Comparison of ENCODE assay signal across 8 cellular contexts in the genomic region with DNA sequence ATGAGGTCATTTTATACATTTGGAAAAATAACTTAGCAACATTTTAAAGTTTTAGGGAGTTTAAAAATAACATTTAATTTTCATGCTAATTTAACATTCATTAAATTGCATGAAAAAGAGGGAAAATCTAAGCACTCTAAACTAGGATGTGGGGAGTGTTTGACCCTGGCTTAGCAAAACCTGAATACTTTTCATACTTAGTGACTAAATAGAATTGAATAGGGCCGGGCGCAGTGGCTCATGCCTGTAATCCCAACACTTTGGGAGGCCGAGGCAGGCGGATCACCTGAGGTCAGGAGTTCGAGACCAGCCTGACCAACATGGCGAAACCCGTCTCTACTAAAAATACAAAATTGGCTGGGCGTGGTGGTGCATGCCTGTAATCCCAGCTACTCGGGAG. TPM values are rescaled to one million over a fixed set of nuclear protein-coding genes. Genes with fewer than 3 reads are reported as not detected.
A peak's percentile ranks its signal among the peaks of the same experiment; 100 is the strongest.
DNase-seq lines count a peak whose midpoint lies in the region; ATAC-seq and TF ChIP-seq lines count a peak whose summit lies in the region.
"Not testable (repeated sequence)": the region's sequence is repeated elsewhere in the genome, so short reads cannot be mapped to it uniquely, and the experiment has no call there.

No MANE protein-coding gene starts in this region.

- peak overlapping the region; percentile 82; the same call in 1 of the 2 replicates for H3K4me2 ChIP-seq in BLaER1
- peak overlapping the region; percentile 98 for H3K4me2 ChIP-seq in Karpas-422 (ENCODE audit: low read depth, low read length, poor library complexity, severe bottlenecking)
- peak overlapping the region; percentile 87 for H3K4me2 ChIP-seq in skeletal muscle satellite cell (ENCODE audit: low read length)

- not testable (repeated sequence) for H3K27ac Mint-ChIP-seq in effector memory CD8-positive, alpha-beta T cell; natural killer cell treated with Interleukin-12 subunit alpha and Interleukin-12 subunit beta and Interleukin-15 and Interleukin-18, amount 100 ng/mL, for 72 hours

- peak overlapping the region; percentile 89 to 100 for H3K4me3 Mint-ChIP-seq in effector memory CD8-positive, alpha-beta T cell
- peak overlapping the region; percentile 96 for H3K4me3 Mint-ChIP-seq in natural killer cell treated with Interleukin-12 subunit alpha and Interleukin-12 subunit beta and Interleukin-15 and Interleukin-18, amount 100 ng/mL, for 72 hours

- peaks cover 14% of the 10 kb centered on the region for H3K4me1 ChIP-seq in BLaER1
- H3K4me1 ChIP-seq in Karpas-422 (ENCODE audit: low read length): peaks cover 81% of the 10 kb centered on the region
- peaks cover 10 to 19% of the 10 kb centered on the region in 2 donors for H3K4me1 ChIP-seq in adrenal gland (replicated peaks in 1 of 2)
- peaks cover 50% of the 10 kb centered on the region for H3K4me1 ChIP-seq in left ventricle myocardium inferior
- peaks cover 13% of the 10 kb centered on the region for H3K4me1 ChIP-seq in skeletal muscle satellite cell (ENCODE audit: control insufficient read depth, insufficient read depth, low read length)
- H3K4me1 ChIP-seq in uterus: not testable (repeated sequence)

- not testable (repeated sequence) for H3K27ac ChIP-seq in BLaER1; left ventricle myocardium inferior (replicated peaks)
- peak overlapping the region; percentile 87; the same call in 1 of the 2 replicates for H3K27ac ChIP-seq in Karpas-422 (ENCODE audit: low read length)
- H3K27ac ChIP-seq in adrenal gland: peak overlapping the region in 3 of 5 donors; percentile 93 to 97 (median 95)
- H3K27ac ChIP-seq in uterus: peak overlapping the region; percentile 92

- H3K27me3 Mint-ChIP-seq in effector memory CD8-positive, alpha-beta T cell; natural killer cell treated with Interleukin-12 subunit alpha and Interleukin-12 subunit beta and Interleukin-15 and Interleukin-18, amount 100 ng/mL, for 72 hours: not testable (repeated sequence)

- not testable (repeated sequence) for H3K9me3 Mint-ChIP-seq in effector memory CD8-positive, alpha-beta T cell; natural killer cell treated with Interleukin-12 subunit alpha and Interleukin-12 subunit beta and Interleukin-15 and Interleukin-18, amount 100 ng/mL, for 72 hours

- not testable (repeated sequence) for H3K36me3 Mint-ChIP-seq in effector memory CD8-positive, alpha-beta T cell (ENCODE audit: insufficient read depth); natural killer cell treated with Interleukin-12 subunit alpha and Interleukin-12 subunit beta and Interleukin-15 and Interleukin-18, amount 100 ng/mL, for 72 hours

- not testable (repeated sequence) for DNase-seq in Karpas-422; adrenal gland; effector memory CD8-positive, alpha-beta T cell; left ventricle myocardium inferior; natural killer cell treated with Interleukin-12 subunit alpha and Interleukin-12 subunit beta and Interleukin-15 and Interleukin-18, amount 100 ng/mL, for 72 hours (ENCODE audit: low spot score); uterus

- H3K4me3 ChIP-seq in BLaER1: not testable (repeated sequence)
- peak overlapping the region; percentile 86 for H3K4me3 ChIP-seq in Karpas-422 (ENCODE audit: low read length)
- H3K4me3 ChIP-seq in adrenal gland: peak overlapping the region in 1 of 4 donors; percentile 61
- peak overlapping the region; percentile 72 for H3K4me3 ChIP-seq in left ventricle myocardium inferior
- H3K4me3 ChIP-seq in skeletal muscle satellite cell (ENCODE audit: low read length): peak overlapping the region; percentile 79
- peak overlapping the region; percentile 43 to 53 for H3K4me3 ChIP-seq in uterus

- H3K9me3 ChIP-seq in BLaER1; Karpas-422 (ENCODE audit: low read length); adrenal gland (replicated peaks in 1 of 3); left ventricle myocardium inferior (replicated peaks); skeletal muscle satellite cell (replicated peaks; ENCODE audit: low read length); uterus: not testable (repeated sequence)

- 80 to 91% (median 90%) methylated on average over 8 to 9 of the region's 9 CpGs for WGBS in adrenal gland, 4 donors

- H2AFZ ChIP-seq in Karpas-422 (ENCODE audit: low read length): not testable (repeated sequence)

- intact Hi-C loops in adrenal gland (cut with DNase I): loop anchor here (10.0 kb wide), 1 partner anchor 78 kb away; no protein-coding TSS in a partner anchor
- intact Hi-C loops in left ventricle myocardium inferior (cut with micrococcal nuclease); uterus (cut with DNase I; ENCODE audit: low total_unique reads): not testable (repeated sequence)

- ATAC-seq in effector memory CD8-positive, alpha-beta T cell (replicated peaks); natural killer cell treated with Interleukin-12 subunit alpha and Interleukin-12 subunit beta and Interleukin-15 and Interleukin-18, amount 100 ng/mL, for 72 hours: not testable (repeated sequence)

- H3K4me1 Mint-ChIP-seq in effector memory CD8-positive, alpha-beta T cell (ENCODE audit: low read depth in 2 of 2): peaks cover 23 to 45% of the 10 kb centered on the region in 2 donors
- H3K4me1 Mint-ChIP-seq in natural killer cell treated with Interleukin-12 subunit alpha and Interleukin-12 subunit beta and Interleukin-15 and Interleukin-18, amount 100 ng/mL, for 72 hours (ENCODE audit: low read depth in 2 of 2): peaks cover 36 to 51% of the 10 kb centered on the region in 2 donors

- H3K79me2 ChIP-seq in Karpas-422 (ENCODE audit: low read length): peaks cover 47% of the 10 kb centered on the region

- TF ChIP-seq CTCF in adrenal gland (IDR thresholded peaks at IDR 0.05); left ventricle myocardium inferior (IDR thresholded peaks at IDR 0.05; ENCODE audit: borderline replicate concordance); uterus (IDR thresholded peaks at IDR 0.05): not testable (repeated sequence)

- not testable (repeated sequence) for H3K27me3 ChIP-seq in BLaER1; Karpas-422 (ENCODE audit: low read length); adrenal gland; left ventricle myocardium inferior (ENCODE audit: low read depth); skeletal muscle satellite cell (ENCODE audit: control insufficient read depth, insufficient read depth, low read length); uterus

- not testable (repeated sequence) for H3K9ac ChIP-seq in BLaER1
- H3K9ac ChIP-seq in Karpas-422 (ENCODE audit: low read length) (peak overlapping the region; percentile 84), skeletal muscle satellite cell (ENCODE audit: low read depth, low read length) (peak overlapping the region; percentile 88)

- H3K9me2 ChIP-seq in Karpas-422 (replicated peaks; ENCODE audit: insufficient read depth, low read length): not testable (repeated sequence)

- not testable (repeated sequence) for H4K20me1 ChIP-seq in BLaER1; Karpas-422 (ENCODE audit: insufficient read depth, low read depth, low read length)

- H3K36me3 ChIP-seq in BLaER1; Karpas-422 (ENCODE audit: insufficient read depth, low read length); adrenal gland (replicated peaks in 1 of 2); left ventricle myocardium inferior; skeletal muscle satellite cell (ENCODE audit: insufficient read depth, low read length); uterus: not testable (repeated sequence)

- TF ChIP-seq POLR2A in adrenal gland (IDR thresholded peaks at IDR 0.05); uterus (IDR thresholded peaks at IDR 0.05): not testable (repeated sequence)

RNA-seq across cellular contexts. Expression of gene ATP10D, which starts 1.7 kb away (rescaled TPM):
- 18.9 and 27.4 TPM in 2 replicates for total RNA-seq in Karpas-422 (2014; rRNA removed; shearing (Covaris generic); ENCODE audit: low replicate concordance)
- total RNA-seq in adrenal gland (10 to 100 TPM; 13.6 to 50.2 (median 31.0) TPM), left ventricle myocardium inferior (10.3 TPM), uterus (10 to 100 TPM; 17.4 to 52.6 (median 27.3) TPM)
- polyA plus RNA-seq in adrenal gland: 10 to 100 TPM in 1 of 3 donors, 1 to 10 TPM in 2; 3.8 to 17.3 (median 5.0) TPM
- total RNA-seq in natural killer cell treated with Interleukin-12 subunit alpha and Interleukin-12 subunit beta and Interleukin-15 and Interleukin-18, amount 100 ng/mL, for 72 hours: 10 to 100 TPM in 1 of 2 donors, 1 to 10 TPM in 1; 9.9 to 36.7 TPM
- 8.3 and 12.7 TPM in 2 replicates for total RNA-seq in skeletal muscle satellite cell (2012; rRNA removed)

RNA-seq across cellular contexts. Expression of gene COMMD8, which starts 23.2 kb away (rescaled TPM):
- total RNA-seq in Karpas-422 (2014; rRNA removed; shearing (Covaris generic); ENCODE audit: low replicate concordance): 25.4 and 94.5 TPM in 2 replicates
- 10 to 100 TPM in 7 of 8 donors, 1 to 10 TPM in 1; 9.8 to 33.2 (median 16.1) TPM for total RNA-seq in adrenal gland
- polyA plus RNA-seq in adrenal gland: 10 to 100 TPM in 2 of 3 donors, 1 to 10 TPM in 1; 6.3 to 20.2 (median 12.8) TPM
- 20.8 TPM for total RNA-seq in left ventricle myocardium inferior
- total RNA-seq in natural killer cell treated with Interleukin-12 subunit alpha and Interleukin-12 subunit beta and Interleukin-15 and Interleukin-18, amount 100 ng/mL, for 72 hours: 10 to 100 TPM; 13.7 to 23.3 TPM
- total RNA-seq in skeletal muscle satellite cell (2012; rRNA removed): 31.0 and 34.7 TPM in 2 replicates
- total RNA-seq in uterus: 10 to 100 TPM in 3 of 4 donors, 1 to 10 TPM in 1; 6.9 to 21.2 (median 15.0) TPM
